ENCODE assay signal across 1 cellular context in genomic region chr6:31614075-31614619, GRCh38.
A peak's percentile ranks its signal among the peaks of the same experiment; 100 is the strongest.
TF ChIP-seq lines count a peak whose summit lies in the region.

No MANE protein-coding gene starts in this region.

TF ChIP-seq in GM12878, 131 proteins besides CTCF, POLR2A, EP300 and RAD21 (continued from another document):
- TF ChIP-seq E2F8 (IDR thresholded peaks at IDR 0.05; ENCODE audit: low read depth, partially characterized antibody) (no peak), IRF5 (IDR thresholded peaks at IDR 0.05; ENCODE audit: borderline replicate concordance) (no peak), NRF1 (conservative IDR thresholded peaks at IDR 0.05; ENCODE audit: low read depth, low read length) (peak; percentile 45; the same call in 1 of the 2 replicates), STAT1 (conservative IDR thresholded peaks at IDR 0.05) (no peak), POU2F2 (IDR thresholded peaks at IDR 0.05; ENCODE audit: borderline replicate concordance, low read depth, low read length) (no peak), ATF7 (IDR thresholded peaks at IDR 0.05; ENCODE audit: low read depth) (peak; percentile 43; the same call in 1 of the 2 replicates), SMC3 (IDR thresholded peaks at IDR 0.05; ENCODE audit: borderline replicate concordance, low read length) (no peak), MEF2B (IDR thresholded peaks at IDR 0.05; ENCODE audit: partially characterized antibody, poor library complexity, severe bottlenecking) (no peak), KAT2A (conservative IDR thresholded peaks at IDR 0.05; ENCODE audit: control insufficient read depth, low read depth, low read length) (no peak), FOXK2 (IDR thresholded peaks at IDR 0.05) (no peak), SUPT20H (IDR thresholded peaks at IDR 0.05; ENCODE audit: borderline replicate concordance, control insufficient read depth, low read depth, low read length) (no peak), ZSCAN29 (IDR thresholded peaks at IDR 0.05) (no peak), IKZF1 (conservative IDR thresholded peaks at IDR 0.05) (no peak; the same call in 1 of the 2 replicates), RCOR1 (conservative IDR thresholded peaks at IDR 0.05; ENCODE audit: low read depth, low read length) (no peak), CEBPB (IDR thresholded peaks at IDR 0.05; ENCODE audit: borderline replicate concordance in 1 of 2, low read depth in 2 of 2, low read length in 2 of 2) (no peak), BMI1 (IDR thresholded peaks at IDR 0.05; ENCODE audit: borderline replicate concordance) (no peak), MXI1 (IDR thresholded peaks at IDR 0.05; ENCODE audit: low read depth, low read length) (no peak), CHD1 (IDR thresholded peaks at IDR 0.05; ENCODE audit: low read depth, low read length) (no peak), RUNX3 (IDR thresholded peaks at IDR 0.05; ENCODE audit: low read length) (0 out of 2 replicates have a peak, but pooled peaks have one; percentile 24), ZNF384 (IDR thresholded peaks at IDR 0.05; ENCODE audit: borderline replicate concordance, low read depth, low read length) (no peak)
- TF ChIP-seq, protein P1, sequence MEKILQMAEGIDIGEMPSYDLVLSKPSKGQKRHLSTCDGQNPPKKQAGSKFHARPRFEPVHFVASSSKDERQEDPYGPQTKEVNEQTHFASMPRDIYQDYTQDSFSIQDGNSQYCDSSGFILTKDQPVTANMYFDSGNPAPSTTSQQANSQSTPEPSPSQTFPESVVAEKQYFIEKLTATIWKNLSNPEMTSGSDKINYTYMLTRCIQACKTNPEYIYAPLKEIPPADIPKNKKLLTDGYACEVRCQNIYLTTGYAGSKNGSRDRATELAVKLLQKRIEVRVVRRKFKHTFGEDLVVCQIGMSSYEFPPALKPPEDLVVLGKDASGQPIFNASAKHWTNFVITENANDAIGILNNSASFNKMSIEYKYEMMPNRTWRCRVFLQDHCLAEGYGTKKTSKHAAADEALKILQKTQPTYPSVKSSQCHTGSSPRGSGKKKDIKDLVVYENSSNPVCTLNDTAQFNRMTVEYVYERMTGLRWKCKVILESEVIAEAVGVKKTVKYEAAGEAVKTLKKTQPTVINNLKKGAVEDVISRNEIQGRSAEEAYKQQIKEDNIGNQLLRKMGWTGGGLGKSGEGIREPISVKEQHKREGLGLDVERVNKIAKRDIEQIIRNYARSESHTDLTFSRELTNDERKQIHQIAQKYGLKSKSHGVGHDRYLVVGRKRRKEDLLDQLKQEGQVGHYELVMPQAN (conservative IDR thresholded peaks at IDR 0.05), result no peak
TF ChIP-seq in GM12878: peak in this region for 8.
